15 cellular contexts compared by ENCODE assay signal in genomic region chr2:112243233-112243632, GRCh38. TPM values are rescaled to one million over a fixed set of nuclear protein-coding genes. Genes with fewer than 3 reads are reported as not detected.
DNase-seq lines count a peak whose midpoint lies in the region; ATAC-seq, FAIRE-seq and TF ChIP-seq lines count a peak whose summit lies in the region.
"Had no signal": no experiment of that assay in that cellular context is flagged by ENCODE, and none has a peak within 500 bp of the region (broad histone marks: within the 10 kb centered on the region; RNA-seq: fewer than 3 reads in every experiment).

No MANE protein-coding gene starts in this region.

- no peak for TF ChIP-seq CTCF in HepG2 (CRISPR knock-in tag; IDR thresholded peaks at IDR 0.05)
- no peak for TF ChIP-seq CTCF in right lobe of liver (IDR thresholded peaks at IDR 0.05)
- no peak for TF ChIP-seq CTCF in epithelial cell of esophagus (IDR thresholded peaks at IDR 0.05; ENCODE audit: insufficient read depth, low read depth, low read length, missing control alignments)

- no peak overlapping the region for H3K9ac ChIP-seq in HepG2 (ENCODE audit: insufficient read depth, low read depth, low read length)

- no peaks in the 10 kb centered on the region for H3K79me2 ChIP-seq in HepG2 (ENCODE audit: insufficient read depth, low read length)

- peak overlapping the region; percentile 14 for H3K4me3 Mint-ChIP-seq in activated naive CD8-positive, alpha-beta T cell treated with anti-CD3 and anti-CD28 coated beads for 36 hours
- H3K4me3 Mint-ChIP-seq: B cell, GM23338, H9 had no signal

- WGBS in HepG2 (ENCODE audit: low lambda C conversion rate) = 95% methylated on average over 4 of the region's 4 CpGs
- 91% methylated on average over 4 of the region's 4 CpGs for WGBS in right lobe of liver (ENCODE audit: insufficient coverage, low coverage, low lambda C conversion rate, missing lambda C conversion rate)
- WGBS in small intestine, 3 donors = 59 to 82% (median 82%) methylated on average over 4 of the region's 4 CpGs

- no peak overlapping the region for H3K4me3 ChIP-seq in HepG2 (replicated peaks in 1 of 3; ENCODE audit: insufficient read depth in 1 of 3, low read depth in 2 of 3, low read length in 3 of 3)
- no peak overlapping the region for H3K4me3 ChIP-seq in right lobe of liver
- no peak overlapping the region for H3K4me3 ChIP-seq in epithelial cell of esophagus (ENCODE audit: low read length)
- H3K4me3 ChIP-seq in small intestine (ENCODE audit: low read depth in 1 of 2, low read length in 2 of 2) = no peak overlapping the region
- H3K4me3 ChIP-seq: GM23338 had no signal

- no peaks in the 10 kb centered on the region for H3K27me3 Mint-ChIP-seq in activated naive CD8-positive, alpha-beta T cell treated with anti-CD3 and anti-CD28 coated beads for 36 hours
- H3K27me3 Mint-ChIP-seq: B cell; CD4-positive, alpha-beta memory T cell had no signal

- no peak overlapping the region for H3K27ac Mint-ChIP-seq in activated naive CD8-positive, alpha-beta T cell treated with anti-CD3 and anti-CD28 coated beads for 36 hours
- H3K27ac Mint-ChIP-seq: B cell, GM23338, H9 had no signal

- DNase-seq in HepG2 (ENCODE audit: low spot score) (no peak), right lobe of liver (no peak), epithelial cell of esophagus (ENCODE audit: low read depth) (peak; percentile 22), small intestine (peak; percentile 23), cerebellum (ENCODE audit: low spot score) (no peak), NCI-H2171 treated with DMSO at 0.1 percent for 48 hours (lab: John Stamatoyannopoulos, UW) (no peak), KG1 (lab: John Stamatoyannopoulos, UW) (no peak)
- no peak for DNase-seq in activated naive CD8-positive, alpha-beta T cell treated with anti-CD3 and anti-CD28 coated beads for 36 hours
- DNase-seq: C1 segment of cervical spinal cord; CD4-positive, alpha-beta memory T cell; DMS153; EL; H9 had no signal

- no peak for TF ChIP-seq RAD21 in HepG2 (CRISPR knock-in tag; IDR thresholded peaks at IDR 0.05)

- no peak overlapping the region for H3K4me2 ChIP-seq in HepG2 (ENCODE audit: low read depth, low read length)
- H3K4me2 ChIP-seq: GM23338 had no signal

- ATAC-seq in HepG2 (no peak), right lobe of liver (no peak)
- ATAC-seq: GM23338 had no signal

- CTCF ChIA-PET in HepG2 (lab: Yijun Ruan, JAX; ENCODE audit: low intra/inter-chr PET ratio, low total read pairs) = no interaction called here

- no peaks in the 10 kb centered on the region for H3K9me3 Mint-ChIP-seq in activated naive CD8-positive, alpha-beta T cell treated with anti-CD3 and anti-CD28 coated beads for 36 hours
- H3K9me3 Mint-ChIP-seq: CD4-positive, alpha-beta memory T cell; GM23338; H9 had no signal

- intact Hi-C loops in HepG2 (cut with micrococcal nuclease; ENCODE audit: unreplicated experiment) = no loop called here
- intact Hi-C loops in right lobe of liver (cut with DNase I) = no loop called here

- POLR2A ChIA-PET in HepG2 (lab: Yijun Ruan, JAX) = no interaction called here

- peaks cover 41% of the 10 kb centered on the region for H3K36me3 Mint-ChIP-seq in activated naive CD8-positive, alpha-beta T cell treated with anti-CD3 and anti-CD28 coated beads for 36 hours

- TF ChIP-seq EP300 in HepG2 (IDR thresholded peaks at IDR 0.05; ENCODE audit: low read depth in 2 of 2, low read length in 2 of 2) = no peak
- no peak for TF ChIP-seq EP300 in HepG2 (CRISPR knock-in tag; IDR thresholded peaks at IDR 0.05; ENCODE audit: borderline replicate concordance)

- H2AFZ ChIP-seq in HepG2 (ENCODE audit: low read length) = no peak overlapping the region
- H2AFZ ChIP-seq: GM23338 had no signal

- no peaks in the 10 kb centered on the region for H4K20me1 ChIP-seq in HepG2 (ENCODE audit: insufficient read depth, low read length)

- no TSS peak for BruUV-seq in HepG2 (replicated peaks; lab: Mats Ljungman, UMichigan)

- H3K27me3 ChIP-seq in HepG2 (ENCODE audit: control insufficient read depth in 1 of 2, insufficient read depth in 2 of 2, low read length in 2 of 2) (no peaks in the 10 kb centered on the region), right lobe of liver (no peaks in the 10 kb centered on the region), small intestine (ENCODE audit: control insufficient read depth in 2 of 2, insufficient read depth in 2 of 2, low read length in 2 of 2) (no peaks in the 10 kb centered on the region)

- TF ChIP-seq POLR2A in HepG2 (IDR thresholded peaks at IDR 0.05; ENCODE audit: insufficient read depth in 1 of 2, low read depth in 2 of 2, low read length in 2 of 2) = no peak
- no peak for TF ChIP-seq POLR2A in right lobe of liver (IDR thresholded peaks at IDR 0.05)

- H3K27ac ChIP-seq in HepG2 (ENCODE audit: extremely low read length, insufficient read depth, low read length) = no peak overlapping the region
- H3K27ac ChIP-seq in right lobe of liver = no peak overlapping the region
- no peak overlapping the region for H3K27ac ChIP-seq in small intestine (ENCODE audit: low read depth in 1 of 2, low read length in 1 of 2)

- peaks cover 7 to 28% of the 10 kb centered on the region in 2 experiments for H3K36me3 ChIP-seq in HepG2 (replicated peaks in 1 of 2; ENCODE audit: control insufficient read depth in 1 of 2, insufficient read depth in 2 of 2, low read length in 2 of 2)
- peaks cover 0 to 11% (median 3%) of the 10 kb centered on the region in 4 donors for H3K36me3 ChIP-seq in right lobe of liver
- H3K36me3 ChIP-seq in small intestine (ENCODE audit: control insufficient read depth in 2 of 2, insufficient read depth in 2 of 2, low read length in 2 of 2) = peaks cover 0 to 3% of the 10 kb centered on the region in 2 donors

- peaks cover 44% of the 10 kb centered on the region for H3K4me1 Mint-ChIP-seq in activated naive CD8-positive, alpha-beta T cell treated with anti-CD3 and anti-CD28 coated beads for 36 hours
- H3K4me1 Mint-ChIP-seq: B cell, GM23338, H9 had no signal

- H3K9me3 ChIP-seq in HepG2 (ENCODE audit: low read length) (no peaks in the 10 kb centered on the region), right lobe of liver (no peaks in the 10 kb centered on the region), small intestine (ENCODE audit: control insufficient read depth, low read depth) (no peaks in the 10 kb centered on the region)

- H3K4me1 ChIP-seq in HepG2 (ENCODE audit: insufficient read depth, low read length) (peaks cover 8% of the 10 kb centered on the region; the same call in 1 of the 2 replicates), right lobe of liver (no peaks in the 10 kb centered on the region), small intestine (ENCODE audit: control insufficient read depth in 2 of 2, insufficient read depth in 1 of 2, low read depth in 1 of 2, low read length in 1 of 2) (no peaks in the 10 kb centered on the region)

- in situ Hi-C loops in HepG2 (cut with HindIII; ENCODE audit: extremely low pct_ligation_motif_present, low pct_unique_long_range_greater_than_20kb) = no loop called here

- no peak for FAIRE-seq in HepG2 (lab: Jason Lieb, UNC)
- no peak for FAIRE-seq in small intestine (lab: Jason Lieb, UNC)

RNA-seq across cellular contexts. Expression of gene ZC3H8, which starts 11.6 kb away (rescaled TPM):
- total RNA-seq in HepG2 (2016; rRNA removed; fragmentation: Illumina TruSeq; extraction: Trizol) (15.4 and 17.0 TPM in 2 replicates), right lobe of liver (10 to 100 TPM in 2 of 6 experiments, 1 to 10 TPM in 4; 3.4 to 34.4 (median 4.5) TPM), cerebellum (23.7 TPM)
- 4.5 and 4.8 TPM in 2 replicates for total RNA-seq in HepG2 (2016; cell fraction: cytosol; rRNA removed; fragmentation: Illumina TruSeq; extraction: Trizol; ENCODE audit: low read depth)
- 14.3 and 14.7 TPM in 2 replicates for total RNA-seq in HepG2 (2016; cell fraction: insoluble cytoplasmic fraction; rRNA removed; fragmentation: Illumina TruSeq; extraction: Trizol)
- total RNA-seq in HepG2 (2016; cell fraction: membrane; rRNA removed; fragmentation: Illumina TruSeq; extraction: Trizol) = 6.5 and 7.4 TPM in 2 replicates
- total RNA-seq in HepG2 (2016; cell fraction: nucleus; rRNA removed; fragmentation: Illumina TruSeq; extraction: Trizol) = 32.0 and 35.0 TPM in 2 replicates
- polyA plus RNA-seq in HepG2 (2011; rRNA removed) (4.2 and 4.5 TPM in 2 replicates), small intestine (1 to 10 TPM; 3.5 to 9.1 (median 8.9) TPM)
- polyA plus RNA-seq in HepG2 (2011; cell fraction: cytosol; rRNA removed) = 1.3 and 3.8 TPM in 2 replicates
- polyA plus RNA-seq in HepG2 (2011; cell fraction: nucleus; rRNA removed) = 6.5 and 6.8 TPM in 2 replicates
- 13.4 and 18.0 TPM in 2 replicates for polyA plus RNA-seq in HepG2 (2012)
- 2.8 and 3.1 TPM in 2 replicates for polyA plus RNA-seq in HepG2 (2016; cell fraction: cytosol; fragmentation: Illumina TruSeq; extraction: Trizol; ENCODE audit: low read depth)
- polyA plus RNA-seq in HepG2 (2016; cell fraction: insoluble cytoplasmic fraction; fragmentation: Illumina TruSeq; extraction: Trizol; ENCODE audit: low read depth) = 15.5 and 16.2 TPM in 2 replicates
- polyA plus RNA-seq in HepG2 (2016; cell fraction: membrane; fragmentation: Illumina TruSeq; extraction: Trizol; ENCODE audit: low read depth) = 5.7 and 6.2 TPM in 2 replicates
- polyA plus RNA-seq in HepG2 (2016; cell fraction: nucleus; fragmentation: Illumina TruSeq; extraction: Trizol; ENCODE audit: insufficient read depth, low read depth) = 46.3 and 53.9 TPM in 2 replicates
- 0.63 and 0.78 TPM in 2 replicates for polyA minus RNA-seq in HepG2 (2011; rRNA and poly(A)+ RNA removed; ENCODE audit: low replicate concordance)
- polyA minus RNA-seq in HepG2 (2011; cell fraction: cytosol; rRNA and poly(A)+ RNA removed) = 4.6 and 5.2 TPM in 2 replicates
- polyA minus RNA-seq in HepG2 (2011; cell fraction: nucleus; rRNA and poly(A)+ RNA removed) = 20.6 and 20.8 TPM in 2 replicates
- 10 to 100 TPM; 23.7 to 26.8 TPM for total RNA-seq in activated naive CD8-positive, alpha-beta T cell treated with anti-CD3 and anti-CD28 coated beads for 36 hours

RNA-seq across cellular contexts. Expression of gene ZC3H6, which starts 32.2 kb away (rescaled TPM):
- total RNA-seq in HepG2 (2016; rRNA removed; fragmentation: Illumina TruSeq; extraction: Trizol) (0.88 and 0.93 TPM in 2 replicates), right lobe of liver (1 to 10 TPM; 1.2 to 4.3 (median 2.5) TPM), cerebellum (25.8 TPM)
- 0.88 and 0.91 TPM in 2 replicates for total RNA-seq in HepG2 (2016; cell fraction: cytosol; rRNA removed; fragmentation: Illumina TruSeq; extraction: Trizol; ENCODE audit: low read depth)
- total RNA-seq in HepG2 (2016; cell fraction: insoluble cytoplasmic fraction; rRNA removed; fragmentation: Illumina TruSeq; extraction: Trizol) = 0.97 and 1.3 TPM in 2 replicates
- total RNA-seq in HepG2 (2016; cell fraction: membrane; rRNA removed; fragmentation: Illumina TruSeq; extraction: Trizol) = 0.65 and 1.5 TPM in 2 replicates
- 1.0 and 1.2 TPM in 2 replicates for total RNA-seq in HepG2 (2016; cell fraction: nucleus; rRNA removed; fragmentation: Illumina TruSeq; extraction: Trizol)
- polyA plus RNA-seq in HepG2 (2011; rRNA removed) (0.71 TPM in 2 replicates), small intestine (1 to 10 TPM; 1.6 to 2.7 (median 1.8) TPM)
- 0.32 and 0.45 TPM in 2 replicates for polyA plus RNA-seq in HepG2 (2011; cell fraction: cytosol; rRNA removed)
- polyA plus RNA-seq in HepG2 (2011; cell fraction: nucleus; rRNA removed) = 0.64 and 0.68 TPM in 2 replicates
- 2.1 and 3.0 TPM in 2 replicates for polyA plus RNA-seq in HepG2 (2012)
- 0.15 and 0.17 TPM in 2 replicates for polyA plus RNA-seq in HepG2 (2016; cell fraction: cytosol; fragmentation: Illumina TruSeq; extraction: Trizol; ENCODE audit: low read depth)
- polyA plus RNA-seq in HepG2 (2016; cell fraction: insoluble cytoplasmic fraction; fragmentation: Illumina TruSeq; extraction: Trizol; ENCODE audit: low read depth) = 0.79 and 0.92 TPM in 2 replicates
- 0.20 and 0.23 TPM in 2 replicates for polyA plus RNA-seq in HepG2 (2016; cell fraction: membrane; fragmentation: Illumina TruSeq; extraction: Trizol; ENCODE audit: low read depth)
- 0.59 and 1.0 TPM in 2 replicates for polyA plus RNA-seq in HepG2 (2016; cell fraction: nucleus; fragmentation: Illumina TruSeq; extraction: Trizol; ENCODE audit: insufficient read depth, low read depth)
- polyA minus RNA-seq in HepG2 (2011; rRNA and poly(A)+ RNA removed; ENCODE audit: low replicate concordance) = 0.77 and 1.3 TPM in 2 replicates
- 1.1 and 1.9 TPM in 2 replicates for polyA minus RNA-seq in HepG2 (2011; cell fraction: cytosol; rRNA and poly(A)+ RNA removed)
- polyA minus RNA-seq in HepG2 (2011; cell fraction: nucleus; rRNA and poly(A)+ RNA removed) = 2.7 and 3.0 TPM in 2 replicates
- 1 to 10 TPM; 7.6 to 7.7 TPM for total RNA-seq in activated naive CD8-positive, alpha-beta T cell treated with anti-CD3 and anti-CD28 coated beads for 36 hours

Comparison
In these comparisons a context has a peak if more than half of its experiments do, and no peak if none do; other contexts are left out.
1. DNase-seq: peak in epithelial cell of esophagus (single experiment) and small intestine (single experiment); none in HepG2 (single experiment), right lobe of liver (0 of 3), activated naive CD8-positive, alpha-beta T cell treated with anti-CD3 and anti-CD28 coated beads for 36 hours (single experiment), cerebellum (single experiment), NCI-H2171 treated with DMSO at 0.1 percent for 48 hours (single experiment) and KG1 (single experiment).